Comparison of ENCODE assay signal across 18 cellular contexts in the genomic region with DNA sequence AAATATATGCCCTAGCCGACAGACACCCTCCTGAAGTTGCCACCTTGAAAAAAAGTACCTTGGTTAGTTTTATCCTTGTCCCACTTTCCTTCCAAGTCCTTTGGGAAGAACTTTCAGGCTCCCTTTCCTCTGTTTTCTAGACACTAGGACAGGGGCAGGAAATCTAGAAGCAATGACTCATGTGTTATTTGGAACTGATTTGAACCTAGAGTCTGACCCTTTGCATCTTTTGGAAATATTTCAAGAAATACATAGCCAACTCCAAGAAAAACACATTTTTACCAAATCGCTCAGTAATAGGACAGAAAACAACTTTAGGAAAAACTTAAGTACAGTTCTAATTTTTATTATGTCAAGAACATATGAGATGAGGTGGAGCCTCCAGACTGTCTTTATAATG.
DNase-seq lines count a peak whose midpoint lies in the region; ATAC-seq and TF ChIP-seq lines count a peak whose summit lies in the region.
"Had no signal": no experiment of that assay in that cellular context is flagged by ENCODE, and none has a peak within 500 bp of the region (broad histone marks: within the 10 kb centered on the region; RNA-seq: fewer than 3 reads in every experiment).

No MANE protein-coding gene starts in this region.

- no peak for TF ChIP-seq CTCF in RWPE1 (conservative IDR thresholded peaks at IDR 0.05; ENCODE audit: low read depth)
- no peak for TF ChIP-seq CTCF in fibroblast of mammary gland (conservative IDR thresholded peaks at IDR 0.05; ENCODE audit: control insufficient read depth, insufficient read depth, low read depth, low read length)

- POLR2A ChIA-PET in RWPE1 (lab: Yijun Ruan, JAX; ENCODE audit: low non-redundant PET): no interaction called here

- H3K4me3 ChIP-seq in fibroblast of mammary gland (ENCODE audit: control insufficient read depth, low read depth, low read length): no peak overlapping the region
- H3K4me3 ChIP-seq: SK-N-MC had no signal

- no peaks in the 10 kb centered on the region for H3K36me3 Mint-ChIP-seq in activated naive CD4-positive, alpha-beta T cell treated with anti-CD3 and anti-CD28 coated beads for 36 hours (ENCODE audit: low read depth)
- H3K36me3 Mint-ChIP-seq: activated naive CD8-positive, alpha-beta T cell treated with anti-CD3 and anti-CD28 coated beads, Interleukin-2, amount 10 ng/mL, durations not matched to agents 7 days and 5 days had no signal

- DNase-seq in ELR (ENCODE audit: low read depth) (peak; percentile 32), RWPE1 (ENCODE audit: low spot score) (peak; percentile 1), fibroblast of mammary gland (ENCODE audit: low read depth) (peak; percentile 90), pulmonary artery endothelial cell (ENCODE audit: low read depth, low spot score) (peak; percentile 46), NOMO-1 treated with dmso at 0.1 percent for 144 hours (lab: John Stamatoyannopoulos, UW; ENCODE audit: unreplicated experiment) (no peak), iPS-NIHi7 (ENCODE audit: extremely low spot score) (no peak)
- no peak for DNase-seq in activated naive CD4-positive, alpha-beta T cell treated with anti-CD3 and anti-CD28 coated beads for 36 hours
- DNase-seq: activated CD4-positive, alpha-beta T cell treated with anti-CD3 and anti-CD28 coated beads, Interleukin-2, amount 50 U/mL, for 4 hours; activated naive CD8-positive, alpha-beta T cell treated with anti-CD3 and anti-CD28 coated beads, Interleukin-2, amount 10 ng/mL, durations not matched to agents 7 days and 5 days; activated T-cell treated with anti-CD3 and anti-CD28 coated beads, Interleukin-2, amount 50 U/mL, for 24 hours; DMS 273 treated with DMSO at 0.1 percent for 48 hours; hippocampal formation; Kasumi-1; left colon; NCI-H1436 had no signal

- H3K4me1 Mint-ChIP-seq in activated naive CD4-positive, alpha-beta T cell treated with anti-CD3 and anti-CD28 coated beads for 36 hours (ENCODE audit: low read depth): no peaks in the 10 kb centered on the region
- H3K4me1 Mint-ChIP-seq: activated naive CD8-positive, alpha-beta T cell treated with anti-CD3 and anti-CD28 coated beads, Interleukin-2, amount 10 ng/mL, durations not matched to agents 7 days and 5 days had no signal

- H3K27ac Mint-ChIP-seq in activated naive CD4-positive, alpha-beta T cell treated with anti-CD3 and anti-CD28 coated beads for 36 hours: no peak overlapping the region
- H3K27ac Mint-ChIP-seq: activated naive CD8-positive, alpha-beta T cell treated with anti-CD3 and anti-CD28 coated beads, Interleukin-2, amount 10 ng/mL, durations not matched to agents 7 days and 5 days; activated T-cell treated with anti-CD3 and anti-CD28 coated beads, Interleukin-2, amount 50 U/mL, for 24 hours had no signal

- H3K9me3 Mint-ChIP-seq in activated naive CD4-positive, alpha-beta T cell treated with anti-CD3 and anti-CD28 coated beads for 36 hours: no peaks in the 10 kb centered on the region
- H3K9me3 Mint-ChIP-seq: activated naive CD8-positive, alpha-beta T cell treated with anti-CD3 and anti-CD28 coated beads, Interleukin-2, amount 10 ng/mL, durations not matched to agents 7 days and 5 days; activated T-cell treated with anti-CD3 and anti-CD28 coated beads, Interleukin-2, amount 50 U/mL, for 24 hours had no signal

- CTCF ChIA-PET in RWPE1 (lab: Yijun Ruan, JAX): no interaction called here
- CTCF ChIA-PET in activated naive CD4-positive, alpha-beta T cell treated with anti-CD3 and anti-CD28 coated beads for 36 hours (lab: Charles Lee): no interaction called here

- H3K27me3 Mint-ChIP-seq in activated naive CD4-positive, alpha-beta T cell treated with anti-CD3 and anti-CD28 coated beads for 36 hours (ENCODE audit: low read depth): peaks cover 2% of the 10 kb centered on the region

- intact Hi-C loops in activated naive CD4-positive, alpha-beta T cell treated with anti-CD3 and anti-CD28 coated beads for 36 hours (cut with micrococcal nuclease): no loop called here

- H3K4me3 Mint-ChIP-seq in activated naive CD4-positive, alpha-beta T cell treated with anti-CD3 and anti-CD28 coated beads for 36 hours: no peak overlapping the region
- H3K4me3 Mint-ChIP-seq: activated naive CD8-positive, alpha-beta T cell treated with anti-CD3 and anti-CD28 coated beads, Interleukin-2, amount 10 ng/mL, durations not matched to agents 7 days and 5 days; activated T-cell treated with anti-CD3 and anti-CD28 coated beads, Interleukin-2, amount 50 U/mL, for 24 hours had no signal

- no peak overlapping the region for H3K27ac ChIP-seq in RWPE1
- H3K27ac ChIP-seq: epithelial cell of prostate, SK-N-MC had no signal

- ATAC-seq in GM19035 (IDR thresholded peaks at IDR 0.05; ENCODE audit: unreplicated experiment): no peak
- ATAC-seq: left colon had no signal

Comparison
In these comparisons a context has a peak if more than half of its experiments do, and no peak if none do; other contexts are left out.
1. DNase-seq: peak in ELR (single experiment), RWPE1 (single experiment), fibroblast of mammary gland (single experiment) and pulmonary artery endothelial cell (single experiment); none in activated naive CD4-positive, alpha-beta T cell treated with anti-CD3 and anti-CD28 coated beads for 36 hours (single experiment), NOMO-1 treated with dmso at 0.1 percent for 144 hours (single experiment) and iPS-NIHi7 (single experiment).